Comparison of ENCODE assay signal across 16 cellular contexts in genomic region chr22:48452766-48453165, GRCh38.
DNase-seq lines count a peak whose midpoint lies in the region; ATAC-seq and TF ChIP-seq lines count a peak whose summit lies in the region.
"Had no signal": no experiment of that assay in that cellular context is flagged by ENCODE, and none has a peak within 500 bp of the region (broad histone marks: within the 10 kb centered on the region; RNA-seq: fewer than 3 reads in every experiment).

No MANE protein-coding gene starts in this region.

- H2AFZ ChIP-seq in Karpas-422 (ENCODE audit: low read length) (no peak overlapping the region), neuronal stem cell (ENCODE audit: low read length) (no peak overlapping the region)

- H4K8ac ChIP-seq in neuronal stem cell (ENCODE audit: low read depth, low read length): no peak overlapping the region

- WGBS in neuronal stem cell (ENCODE audit: extremely low coverage in 2 of 2, insufficient read length in 2 of 2, insufficient replicate concordance in 1 of 2), 2 donors: no CpG with 5 or more reads among the region's 10 CpGs
- WGBS in spleen, 5 donors: 77 to 90% (median 81%) methylated on average over 10 of the region's 10 CpGs
- WGBS in aorta, 2 donors: 81 to 84% methylated on average over 8 to 10 of the region's 10 CpGs
- 69 to 74% methylated on average over 3 to 4 of the region's 10 CpGs for WGBS in esophagus squamous epithelium, 2 donors

- peak overlapping the region; percentile 63 for H3K4me2 ChIP-seq in Karpas-422 (ENCODE audit: low read depth, low read length, poor library complexity, severe bottlenecking)
- no peak overlapping the region for H3K4me2 ChIP-seq in neuronal stem cell (ENCODE audit: insufficient read depth, low read length, poor library complexity, severe bottlenecking)

- H3K4me3 ChIP-seq in Karpas-422 (ENCODE audit: low read length) (peak overlapping the region; percentile 4; the same call in 1 of the 2 replicates), neuronal stem cell (ENCODE audit: low read length in 2 of 2) (no peak overlapping the region), spleen (no peak overlapping the region), aorta (ENCODE audit: low read length in 2 of 2) (no peak overlapping the region), esophagus squamous epithelium (no peak overlapping the region)

- ATAC-seq in aorta (ENCODE audit: low FRiP score) (peak; percentile 4), GM19455 (IDR thresholded peaks at IDR 0.05; ENCODE audit: unreplicated experiment) (no peak)
- ATAC-seq: HCT116 had no signal

- no peak for TF ChIP-seq CTCF in spleen (IDR thresholded peaks at IDR 0.05 in 8 of 11, conservative IDR thresholded peaks at IDR 0.05 in 3 of 11)
- TF ChIP-seq CTCF in esophagus squamous epithelium (IDR thresholded peaks at IDR 0.05): no peak

- intact Hi-C loops in spleen (cut with DNase I; ENCODE audit: low total_unique reads): no loop called here
- intact Hi-C loops in aorta (cut with DNase I): no loop called here
- intact Hi-C loops in esophagus squamous epithelium (cut with DNase I): no loop called here
- intact Hi-C loops in head of caudate nucleus (cut with DNase I): no loop called here

- H3K27me3 ChIP-seq in Karpas-422 (ENCODE audit: low read length): peaks cover 8% of the 10 kb centered on the region; the same call in 1 of the 2 replicates
- peaks cover 0 to 5% (median 0%) of the 10 kb centered on the region in 3 experiments for H3K27me3 ChIP-seq in neuronal stem cell (ENCODE audit: control insufficient read depth in 3 of 3, insufficient read depth in 3 of 3, low read depth in 1 of 3, low read length in 3 of 3)
- peaks cover 0 to 66% (median 0%) of the 10 kb centered on the region in 7 donors for H3K27me3 ChIP-seq in spleen (replicated peaks in 1 of 7)
- no peaks in the 10 kb centered on the region for H3K27me3 ChIP-seq in aorta (ENCODE audit: control insufficient read depth in 1 of 2, insufficient read depth in 2 of 2, low read length in 1 of 2)
- H3K27me3 ChIP-seq in esophagus squamous epithelium: peaks cover 0 to 37% (median 0%) of the 10 kb centered on the region in 4 donors

- no peak overlapping the region for H4K91ac ChIP-seq in neuronal stem cell (ENCODE audit: low read depth, low read length, poor library complexity)

- no peaks in the 10 kb centered on the region for H3K9me2 ChIP-seq in Karpas-422 (replicated peaks; ENCODE audit: insufficient read depth, low read length)

- H3K79me1 ChIP-seq in neuronal stem cell (ENCODE audit: low read depth, low read length): no peaks in the 10 kb centered on the region

- no peaks in the 10 kb centered on the region for H3K79me2 ChIP-seq in Karpas-422 (ENCODE audit: low read length)

- peak overlapping the region; percentile 9 for H2BK15ac ChIP-seq in neuronal stem cell (ENCODE audit: low read length)

- peak overlapping the region; percentile 13 for H3K18ac ChIP-seq in neuronal stem cell (ENCODE audit: low read length)

- H2BK120ac ChIP-seq in neuronal stem cell (ENCODE audit: low read depth, low read length): no peak overlapping the region

- peak overlapping the region; percentile 25 for H3K23ac ChIP-seq in neuronal stem cell (ENCODE audit: low read depth, low read length, poor library complexity)

- H2BK5ac ChIP-seq in neuronal stem cell (ENCODE audit: low read length): no peak overlapping the region

- H3K4ac ChIP-seq in neuronal stem cell (ENCODE audit: low read length): no peak overlapping the region

- H3K14ac ChIP-seq in neuronal stem cell (ENCODE audit: low read length): no peak overlapping the region

- H3K9me3 ChIP-seq in Karpas-422 (ENCODE audit: low read length) (peaks cover 7% of the 10 kb centered on the region; the same call in 1 of the 2 replicates), neuronal stem cell (replicated peaks in 1 of 2; ENCODE audit: control insufficient read depth in 2 of 2, insufficient read depth in 1 of 2, low read depth in 1 of 2, low read length in 2 of 2) (no peaks in the 10 kb centered on the region), spleen (no peaks in the 10 kb centered on the region), aorta (ENCODE audit: control insufficient read depth, low read length) (peaks cover 2% of the 10 kb centered on the region), esophagus squamous epithelium (no peaks in the 10 kb centered on the region)

- DNase-seq in Karpas-422: peak; percentile 68
- no peak for DNase-seq in neuronal stem cell (ENCODE audit: low spot score)
- peak; percentile 27 for DNase-seq in spleen
- DNase-seq in aorta: peak in 1 of 2 donors; percentile 29
- no peak for DNase-seq in esophagus squamous epithelium (lab: John Stamatoyannopoulos, UW)
- DNase-seq in head of caudate nucleus: no peak
- no peak for DNase-seq in H4 (ENCODE audit: low spot score)
- DNase-seq: Calu3; CD4-positive, alpha-beta memory T cell; COR-L47; DMS53; DMS79 treated with DMSO at 0.1 percent for 48 hours; GF-D8; H9 had no signal

- no peaks in the 10 kb centered on the region for H3K36me3 ChIP-seq in Karpas-422 (ENCODE audit: insufficient read depth, low read length)
- H3K36me3 ChIP-seq in neuronal stem cell (replicated peaks in 1 of 2; ENCODE audit: control insufficient read depth in 2 of 2, insufficient read depth in 2 of 2, low read length in 2 of 2): no peaks in the 10 kb centered on the region
- no peaks in the 10 kb centered on the region for H3K36me3 ChIP-seq in spleen
- no peaks in the 10 kb centered on the region for H3K36me3 ChIP-seq in aorta (ENCODE audit: control insufficient read depth in 1 of 2, insufficient read depth in 2 of 2, low read length in 1 of 2)
- no peaks in the 10 kb centered on the region for H3K36me3 ChIP-seq in esophagus squamous epithelium

- TF ChIP-seq POLR2A in spleen (IDR thresholded peaks at IDR 0.05): no peak
- no peak for TF ChIP-seq POLR2A in esophagus squamous epithelium (IDR thresholded peaks at IDR 0.05)

- no peak overlapping the region for H2BK12ac ChIP-seq in neuronal stem cell (ENCODE audit: low read length)

- H4K20me1 ChIP-seq in Karpas-422 (ENCODE audit: insufficient read depth, low read depth, low read length): peaks cover 8% of the 10 kb centered on the region; the same call in 1 of the 2 replicates

- H3K9ac ChIP-seq in Karpas-422 (ENCODE audit: low read length) (peak overlapping the region; percentile 1; the same call in 1 of the 2 replicates), neuronal stem cell (ENCODE audit: low read depth, low read length, poor library complexity) (no peak overlapping the region)

- H3K4me1 ChIP-seq in Karpas-422 (ENCODE audit: low read length): peaks cover 50% of the 10 kb centered on the region
- H3K4me1 ChIP-seq in neuronal stem cell (ENCODE audit: control insufficient read depth in 2 of 2, insufficient read depth in 1 of 2, low read depth in 1 of 2, low read length in 2 of 2): no peaks in the 10 kb centered on the region
- H3K4me1 ChIP-seq in spleen: no peaks in the 10 kb centered on the region
- no peaks in the 10 kb centered on the region for H3K4me1 ChIP-seq in aorta (ENCODE audit: control insufficient read depth in 1 of 2, insufficient read depth in 2 of 2, low read length in 2 of 2)
- no peaks in the 10 kb centered on the region for H3K4me1 ChIP-seq in esophagus squamous epithelium

- H3K27ac ChIP-seq in Karpas-422 (ENCODE audit: low read length): peak overlapping the region; percentile 60
- H3K27ac ChIP-seq in neuronal stem cell (replicated peaks; ENCODE audit: low read length): no peak overlapping the region
- no peak overlapping the region for H3K27ac ChIP-seq in spleen
- no peak overlapping the region for H3K27ac ChIP-seq in aorta (ENCODE audit: low read depth in 1 of 2, low read length in 2 of 2)
- no peak overlapping the region for H3K27ac ChIP-seq in esophagus squamous epithelium

- peak overlapping the region; percentile 25 for H2AK5ac ChIP-seq in neuronal stem cell (ENCODE audit: low read depth, low read length)

Comparison
In these comparisons a context has a peak if more than half of its experiments do, and no peak if none do; other contexts are left out.
1. DNase-seq: peak in Karpas-422 (single experiment) and spleen (single experiment); none in neuronal stem cell (single experiment), esophagus squamous epithelium (single experiment), head of caudate nucleus (0 of 42) and H4 (single experiment).